ENCODE assay signal across 19 cellular contexts in the genomic region with DNA sequence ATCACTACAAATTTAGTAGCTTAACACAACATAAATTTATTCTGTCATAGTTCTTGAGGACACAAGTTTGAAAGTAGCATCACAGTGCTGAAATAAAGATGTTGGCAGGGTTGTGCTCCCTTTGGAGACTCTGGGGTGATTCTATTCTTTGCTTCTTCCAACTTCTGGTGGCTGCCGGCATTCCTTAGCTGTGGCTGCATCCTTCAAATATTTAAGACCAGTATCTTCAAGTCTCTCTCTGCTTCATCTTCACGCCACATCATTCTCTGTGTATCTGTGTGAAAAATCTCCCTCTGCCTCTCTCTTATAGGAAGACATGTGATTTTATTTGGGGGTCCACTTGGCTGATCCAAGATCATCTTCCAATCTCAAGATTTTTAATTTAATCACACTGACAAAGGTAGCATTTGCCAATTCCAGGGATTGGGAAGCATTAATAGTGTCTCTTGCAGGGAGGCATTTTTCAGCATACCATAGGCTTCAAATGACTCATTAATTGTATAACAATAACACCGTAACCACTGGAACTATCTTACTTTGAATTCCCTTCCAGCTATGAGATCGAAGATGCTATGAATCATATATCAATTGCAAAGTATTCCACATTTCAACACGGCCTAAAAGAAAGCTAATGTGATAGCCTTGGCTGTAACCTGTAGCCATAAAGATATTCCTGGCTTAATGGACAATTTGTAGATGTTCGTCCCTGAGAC.
A peak's percentile ranks its signal among the peaks of the same experiment; 100 is the strongest.
DNase-seq lines count a peak whose midpoint lies in the region; ATAC-seq and TF ChIP-seq lines count a peak whose summit lies in the region.
"Had no signal": no experiment of that assay in that cellular context is flagged by ENCODE, and none has a peak within 500 bp of the region (broad histone marks: within the 10 kb centered on the region; RNA-seq: fewer than 3 reads in every experiment).

No MANE protein-coding gene starts in this region.

- no peaks in the 10 kb centered on the region for H4K20me1 ChIP-seq in osteoblast (ENCODE audit: insufficient read depth, low read length)
- H4K20me1 ChIP-seq: BLaER1 had no signal

- H3K79me2 ChIP-seq in osteoblast (ENCODE audit: insufficient read depth, low read length), result no peaks in the 10 kb centered on the region

- peaks cover 5% of the 10 kb centered on the region for H3K27me3 Mint-ChIP-seq in progenitor cell of endocrine pancreas

- H3K36me3 ChIP-seq in MG63 (no peaks in the 10 kb centered on the region), osteoblast (ENCODE audit: insufficient read depth, low read length) (no peaks in the 10 kb centered on the region), lower lobe of right lung (no peaks in the 10 kb centered on the region)
- H3K36me3 ChIP-seq: BLaER1 had no signal

- no peak overlapping the region for H2AFZ ChIP-seq in osteoblast (ENCODE audit: low read length)
- H2AFZ ChIP-seq: PC-9 had no signal

- H3K4me1 Mint-ChIP-seq in progenitor cell of endocrine pancreas (ENCODE audit: low read depth), result no peaks in the 10 kb centered on the region
- H3K4me1 Mint-ChIP-seq: CD8-positive, alpha-beta memory T cell had no signal

- no peak for TF ChIP-seq CTCF in astrocyte of the spinal cord (IDR thresholded peaks at IDR 0.05; ENCODE audit: low read depth, low read length)
- no peak for TF ChIP-seq CTCF in osteoblast (IDR thresholded peaks at IDR 0.05; ENCODE audit: extremely low read depth, low read depth, low read length)
- TF ChIP-seq CTCF in progenitor cell of endocrine pancreas (IDR thresholded peaks at IDR 0.05; ENCODE audit: unreplicated experiment), result no peak
- no peak for TF ChIP-seq CTCF in lower lobe of right lung (IDR thresholded peaks at IDR 0.05)

- H3K27me3 ChIP-seq in MG63 (no peaks in the 10 kb centered on the region), osteoblast (ENCODE audit: insufficient read depth, low read length) (peaks cover 2% of the 10 kb centered on the region), lower lobe of right lung (ENCODE audit: low read depth) (no peaks in the 10 kb centered on the region)
- H3K27me3 ChIP-seq: BLaER1 had no signal

- H3K4me2 ChIP-seq in osteoblast (ENCODE audit: insufficient read depth, low read length), result no peak overlapping the region
- H3K4me2 ChIP-seq: BLaER1, PC-9 had no signal

- no peaks in the 10 kb centered on the region for H3K36me3 Mint-ChIP-seq in progenitor cell of endocrine pancreas (ENCODE audit: insufficient read depth)

- H3K4me3 ChIP-seq in MG63, result no peak overlapping the region
- no peak overlapping the region for H3K4me3 ChIP-seq in astrocyte of the spinal cord (ENCODE audit: low read depth, low read length)
- no peak overlapping the region for H3K4me3 ChIP-seq in osteoblast (ENCODE audit: insufficient read depth, low read length)
- no peak overlapping the region for H3K4me3 ChIP-seq in lower lobe of right lung
- H3K4me3 ChIP-seq: BLaER1, GM12878, PC-9 had no signal

- DNase-seq in EL, result peak; percentile 26
- peak; percentile 67 for DNase-seq in MG63
- DNase-seq in astrocyte of the spinal cord (ENCODE audit: low read depth, low spot score), result peak; percentile 7
- DNase-seq in osteoblast (ENCODE audit: insufficient read length, low spot score, missing footprints), result no peak
- no peak for DNase-seq in progenitor cell of endocrine pancreas (ENCODE audit: low spot score, unreplicated experiment)
- DNase-seq in NCI-H1105 (lab: John Stamatoyannopoulos, UW), result no peak
- no peak for DNase-seq in lower lobe of right lung
- no peak for DNase-seq in midbrain (lab: John Stamatoyannopoulos, UW)
- DNase-seq: CD8-positive, alpha-beta memory T cell; DMS 273 treated with DMSO at 0.1 percent for 48 hours; KBM-7; NCI-H1092 treated with DMSO at 0.1 percent for 48 hours; NCI-H1694 treated with DMSO at 0.1 percent for 48 hours; NCI-H748 treated with DMSO at 0.1 percent for 48 hours; PC-9; Right ventricle myocardium superior had no signal

- H3K4me3 Mint-ChIP-seq in progenitor cell of endocrine pancreas (ENCODE audit: low read depth), result no peak overlapping the region
- H3K4me3 Mint-ChIP-seq: CD8-positive, alpha-beta memory T cell had no signal

- ATAC-seq in lower lobe of right lung, result no peak
- ATAC-seq: GM12878, HCT116 had no signal

- H3K9me3 ChIP-seq in MG63 (no peaks in the 10 kb centered on the region), osteoblast (ENCODE audit: low read depth, low read length) (no peaks in the 10 kb centered on the region), lower lobe of right lung (no peaks in the 10 kb centered on the region)
- H3K9me3 ChIP-seq: BLaER1 had no signal

- H3K9me3 Mint-ChIP-seq in progenitor cell of endocrine pancreas (ENCODE audit: low read depth), result no peaks in the 10 kb centered on the region
- H3K9me3 Mint-ChIP-seq: CD8-positive, alpha-beta memory T cell had no signal

- in situ Hi-C loops in astrocyte of the spinal cord (cut with HindIII; ENCODE audit: low sequenced_read_pairs), result no loop called here

- peaks cover 17% of the 10 kb centered on the region for H3K4me1 ChIP-seq in osteoblast (ENCODE audit: insufficient read depth, low read length)
- no peaks in the 10 kb centered on the region for H3K4me1 ChIP-seq in lower lobe of right lung
- H3K4me1 ChIP-seq: BLaER1 had no signal

- H3K27ac ChIP-seq in osteoblast (ENCODE audit: low read depth, low read length) (peak overlapping the region; percentile 26), lower lobe of right lung (no peak overlapping the region)
- H3K27ac ChIP-seq: BLaER1, PC-9 had no signal

- intact Hi-C loops in lower lobe of right lung (cut with DNase I), result no loop called here

- no peak overlapping the region for H3K27ac Mint-ChIP-seq in progenitor cell of endocrine pancreas
- H3K27ac Mint-ChIP-seq: CD8-positive, alpha-beta memory T cell had no signal

Comparison
In these comparisons a context has a peak if more than half of its experiments do, and no peak if none do; other contexts are left out.
1. DNase-seq: peak in EL (single experiment), MG63 (single experiment) and astrocyte of the spinal cord (single experiment); none in osteoblast (single experiment), progenitor cell of endocrine pancreas (single experiment), NCI-H1105 (single experiment), lower lobe of right lung (single experiment) and midbrain (single experiment).